ENCODE assay signal across 8 cellular contexts in the genomic region with DNA sequence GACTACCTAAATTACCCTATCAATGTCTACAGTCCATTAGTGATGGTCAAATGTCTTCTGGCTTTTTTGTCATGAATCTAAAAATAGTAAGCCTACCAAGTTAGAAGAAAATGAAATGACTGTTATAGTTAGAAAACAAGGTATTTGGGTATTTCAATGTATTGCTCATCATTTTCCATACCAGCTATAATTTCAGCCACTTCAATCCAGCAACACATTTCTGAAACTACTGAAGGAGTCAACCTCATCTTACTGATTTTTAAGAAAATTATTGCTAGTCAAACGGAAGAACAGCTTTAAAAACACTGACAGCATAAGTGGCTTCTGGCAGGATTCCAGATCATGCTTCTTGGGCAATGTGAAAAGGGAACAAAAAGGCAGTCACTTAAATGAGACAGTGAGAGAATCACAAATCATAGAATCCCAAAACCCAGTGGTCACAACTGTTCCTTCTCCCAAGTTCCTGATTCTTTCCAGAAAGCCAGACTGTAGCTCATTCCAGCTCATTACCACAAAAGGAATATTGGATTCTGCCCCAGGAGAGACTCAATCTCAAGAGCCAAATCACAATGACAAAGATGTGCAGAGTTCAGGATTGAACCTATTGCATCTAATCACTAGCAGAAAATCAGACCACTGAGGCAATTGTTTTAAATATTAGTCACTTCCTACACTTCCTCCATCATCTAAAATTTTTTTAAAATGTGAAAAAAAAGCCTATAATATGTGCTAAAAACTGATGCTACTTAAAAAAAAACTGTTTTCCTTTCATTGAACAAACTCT.
A peak's percentile ranks its signal among the peaks of the same experiment; 100 is the strongest.
DNase-seq lines count a peak whose midpoint lies in the region; ATAC-seq and TF ChIP-seq lines count a peak whose summit lies in the region.

No MANE protein-coding gene starts in this region.

- H3K9me3 ChIP-seq in thoracic aorta, result no peaks in the 10 kb centered on the region

- H3K4me3 ChIP-seq in fibroblast of mammary gland (ENCODE audit: control insufficient read depth, low read depth, low read length) (no peak overlapping the region), thoracic aorta (no peak overlapping the region)

- no peak for TF ChIP-seq CTCF in fibroblast of mammary gland (conservative IDR thresholded peaks at IDR 0.05; ENCODE audit: control insufficient read depth, insufficient read depth, low read depth, low read length)
- TF ChIP-seq CTCF in thoracic aorta (IDR thresholded peaks at IDR 0.05), result no peak

- ATAC-seq in HG02852 (IDR thresholded peaks at IDR 0.05; ENCODE audit: unreplicated experiment) (peak; percentile 59), thoracic aorta (ENCODE audit: insufficient number of reproducible peaks, low FRiP score, low read depth) (peak; percentile 36)

- H3K27ac ChIP-seq in thoracic aorta, result no peak overlapping the region

- in situ Hi-C loops in SK-MEL-5 (cut with HindIII; ENCODE audit: low pct_unique_long_range_greater_than_20kb, low sequenced_read_pairs), result no loop called here

- H3K4me1 ChIP-seq in thoracic aorta (ENCODE audit: control insufficient read depth in 1 of 2, low read depth in 2 of 2), result peaks cover 7 to 13% of the 10 kb centered on the region in 2 donors

- DNase-seq in DMS53 (lab: John Stamatoyannopoulos, UW), result peak; percentile 64
- DNase-seq in DMS53 treated with DMSO at 0.1 percent for 48 hours (lab: John Stamatoyannopoulos, UW; ENCODE audit: unreplicated experiment), result no peak
- peak; percentile 21 for DNase-seq in SK-MEL-5 (ENCODE audit: low read depth, low spot score)
- DNase-seq in fibroblast of mammary gland (ENCODE audit: low read depth), result peak; percentile 55
- DNase-seq in thoracic aorta (ENCODE audit: low spot score), result peak; percentile 4
- DNase-seq in AG08396 (ENCODE audit: low spot score), result no peak
- DNase-seq in effector CD4-positive, alpha-beta T cell, result no peak

- no peaks in the 10 kb centered on the region for H3K27me3 ChIP-seq in thoracic aorta (replicated peaks; ENCODE audit: insufficient read depth)

- H3K36me3 ChIP-seq in thoracic aorta, result no peaks in the 10 kb centered on the region

Comparison
In these comparisons a context has a peak if more than half of its experiments do, and no peak if none do; other contexts are left out.
1. DNase-seq: peak in DMS53 (single experiment), SK-MEL-5 (single experiment), fibroblast of mammary gland (single experiment) and thoracic aorta (single experiment); none in DMS53 treated with DMSO at 0.1 percent for 48 hours (single experiment), AG08396 (single experiment) and effector CD4-positive, alpha-beta T cell (single experiment).